Comparison of ENCODE assay signal across 9 cellular contexts in genomic region chr11:267491-267994, GRCh38. TPM values are rescaled to one million over a fixed set of nuclear protein-coding genes. Genes with fewer than 3 reads are reported as not detected.
DNase-seq lines count a peak whose midpoint lies in the region; ATAC-seq, FAIRE-seq and TF ChIP-seq lines count a peak whose summit lies in the region.
"Had no signal": no experiment of that assay in that cellular context is flagged by ENCODE, and none has a peak within 500 bp of the region (broad histone marks: within the 10 kb centered on the region; RNA-seq: fewer than 3 reads in every experiment).

No MANE protein-coding gene starts in this region.

- H4K20me1 ChIP-seq in DND-41 (ENCODE audit: insufficient read depth, low read length) (no peaks in the 10 kb centered on the region), HepG2 (ENCODE audit: insufficient read depth, low read length) (no peaks in the 10 kb centered on the region)

- no peaks in the 10 kb centered on the region for H3K36me3 ChIP-seq in DND-41 (ENCODE audit: insufficient read depth, low read length)
- H3K36me3 ChIP-seq in HepG2 (replicated peaks in 1 of 2; ENCODE audit: control insufficient read depth in 1 of 2, insufficient read depth in 2 of 2, low read length in 2 of 2), result no peaks in the 10 kb centered on the region
- H3K36me3 ChIP-seq in aorta (ENCODE audit: control insufficient read depth in 1 of 2, insufficient read depth in 2 of 2, low read length in 1 of 2), result no peaks in the 10 kb centered on the region

- H3K27me3 Mint-ChIP-seq in activated naive CD4-positive, alpha-beta T cell treated with anti-CD3 and anti-CD28 coated beads for 36 hours (ENCODE audit: low read depth), result no peaks in the 10 kb centered on the region

- CTCF ChIA-PET in activated naive CD4-positive, alpha-beta T cell treated with anti-CD3 and anti-CD28 coated beads for 36 hours (lab: Charles Lee), result interaction anchor here (0.5 to 4.2 kb wide), 8 partner anchors 10 to 478 kb away, joined by 3 to 28 read pairs (median 5); partner anchors contain the start of gene NLRP6
- CTCF ChIA-PET in HepG2 (lab: Yijun Ruan, JAX; ENCODE audit: low intra/inter-chr PET ratio, low total read pairs), result no interaction called here

- peak overlapping the region; percentile 78 for H2AFZ ChIP-seq in DND-41 (ENCODE audit: low read depth, low read length)
- H2AFZ ChIP-seq in HepG2 (ENCODE audit: low read length), result no peak overlapping the region

- ATAC-seq in DND-41 (ENCODE audit: insufficient read depth, low read depth), result peak; percentile 20; the same call in 2 of the 3 replicates
- peak; percentile 19; the same call in 2 of the 3 replicates for ATAC-seq in HepG2
- peak; percentile 27 for ATAC-seq in aorta (ENCODE audit: low FRiP score)
- ATAC-seq in GM18870 (IDR thresholded peaks at IDR 0.05; ENCODE audit: unreplicated experiment), result no peak
- ATAC-seq in HG02840 (IDR thresholded peaks at IDR 0.05; ENCODE audit: low FRiP score, unreplicated experiment), result no peak

- FAIRE-seq in HepG2 (lab: Jason Lieb, UNC), result no peak
- FAIRE-seq: endothelial cell of umbilical vein had no signal

- POLR2A ChIA-PET in HepG2 (lab: Yijun Ruan, JAX), result interaction anchor here (1.1 to 1.8 kb wide), 2 partner anchors 61 to 130 kb away, joined by 3 to 9 read pairs; partner anchors contain the start of genes BET1L and RIC8A

- no peak for TF ChIP-seq RAD21 in HepG2 (CRISPR knock-in tag; IDR thresholded peaks at IDR 0.05)

- H3K9me3 Mint-ChIP-seq in activated naive CD4-positive, alpha-beta T cell treated with anti-CD3 and anti-CD28 coated beads for 36 hours, result no peaks in the 10 kb centered on the region

- H3K4me1 ChIP-seq in DND-41 (ENCODE audit: insufficient read depth, low read length) (peaks cover 37% of the 10 kb centered on the region), HepG2 (ENCODE audit: insufficient read depth, low read length) (peaks cover 44% of the 10 kb centered on the region), aorta (ENCODE audit: control insufficient read depth in 1 of 2, insufficient read depth in 2 of 2, low read length in 2 of 2) (no peaks in the 10 kb centered on the region)

- H3K79me2 ChIP-seq in DND-41 (ENCODE audit: insufficient read depth, low read length), result no peaks in the 10 kb centered on the region
- H3K79me2 ChIP-seq in HepG2 (ENCODE audit: insufficient read depth, low read length), result no peaks in the 10 kb centered on the region

- 37% methylated on average over 14 of the region's 18 CpGs for WGBS in HepG2 (ENCODE audit: low lambda C conversion rate)
- WGBS in aorta, 2 donors, result 54 to 72% methylated on average over 17 to 18 of the region's 18 CpGs

- intact Hi-C loops in activated naive CD4-positive, alpha-beta T cell treated with anti-CD3 and anti-CD28 coated beads for 36 hours (cut with micrococcal nuclease), result loop anchor here (5.0 kb wide), 1 partner anchor 430 kb away; the partner anchor contains the start of genes DEAF1 and TMEM80
- intact Hi-C loops in HepG2 (cut with micrococcal nuclease; ENCODE audit: unreplicated experiment) (no loop called here), aorta (cut with DNase I) (no loop called here)

- no peak for TF ChIP-seq POLR2A in HepG2 (IDR thresholded peaks at IDR 0.05; ENCODE audit: insufficient read depth in 1 of 2, low read depth in 2 of 2, low read length in 2 of 2)

- TF ChIP-seq EP300 in HepG2 (IDR thresholded peaks at IDR 0.05; ENCODE audit: low read depth in 2 of 2, low read length in 2 of 2), result no peak
- no peak for TF ChIP-seq EP300 in HepG2 (CRISPR knock-in tag; IDR thresholded peaks at IDR 0.05; ENCODE audit: borderline replicate concordance)

- H3K4me1 Mint-ChIP-seq in activated naive CD4-positive, alpha-beta T cell treated with anti-CD3 and anti-CD28 coated beads for 36 hours (ENCODE audit: low read depth), result peaks cover 36% of the 10 kb centered on the region

- no peaks in the 10 kb centered on the region for H3K27me3 ChIP-seq in DND-41 (ENCODE audit: insufficient read depth, low read length, poor library complexity)
- H3K27me3 ChIP-seq in HepG2 (ENCODE audit: control insufficient read depth in 1 of 2, insufficient read depth in 2 of 2, low read length in 2 of 2), result peaks cover 0 to 22% of the 10 kb centered on the region in 2 experiments; a peak in 3 of 5 replicates
- H3K27me3 ChIP-seq in aorta (ENCODE audit: control insufficient read depth in 1 of 2, insufficient read depth in 2 of 2, low read length in 1 of 2), result no peaks in the 10 kb centered on the region

- no peaks in the 10 kb centered on the region for H3K36me3 Mint-ChIP-seq in activated naive CD4-positive, alpha-beta T cell treated with anti-CD3 and anti-CD28 coated beads for 36 hours (ENCODE audit: low read depth)

- BruUV-seq in HepG2 (replicated peaks; lab: Mats Ljungman, UMichigan), result no TSS peak

- H3K9ac ChIP-seq in DND-41 (ENCODE audit: low read depth, low read length), result peak overlapping the region; percentile 93
- H3K9ac ChIP-seq in HepG2 (ENCODE audit: insufficient read depth, low read depth, low read length), result no peak overlapping the region

- peak; percentile 50 for DNase-seq in DND-41
- peak; percentile 35 for DNase-seq in NCI-H69 (lab: John Stamatoyannopoulos, UW)
- peak; percentile 78 for DNase-seq in activated naive CD4-positive, alpha-beta T cell treated with anti-CD3 and anti-CD28 coated beads for 36 hours
- no peak for DNase-seq in HepG2 (ENCODE audit: low spot score)
- peak in 1 of 2 donors; percentile 84 for DNase-seq in aorta
- DNase-seq in kidney tubule cell (ENCODE audit: low spot score), result no peak

- H3K4me2 ChIP-seq in DND-41 (ENCODE audit: insufficient read depth, low read length), result peak overlapping the region; percentile 94
- H3K4me2 ChIP-seq in HepG2 (ENCODE audit: low read depth, low read length), result peak overlapping the region; percentile 40

- H3K9me3 ChIP-seq in DND-41 (ENCODE audit: insufficient read depth, low read length, severe bottlenecking) (peaks cover 4% of the 10 kb centered on the region), HepG2 (ENCODE audit: low read length) (peaks cover 5% of the 10 kb centered on the region; the same call in 1 of the 2 replicates), aorta (ENCODE audit: control insufficient read depth, low read length) (no peaks in the 10 kb centered on the region)

- in situ Hi-C loops in HepG2 (cut with HindIII; ENCODE audit: extremely low pct_ligation_motif_present, low pct_unique_long_range_greater_than_20kb), result no loop called here

- H3K27ac ChIP-seq in DND-41 (ENCODE audit: low read length) (peak overlapping the region; percentile 99), HepG2 (ENCODE audit: extremely low read length, insufficient read depth, low read length) (no peak overlapping the region), aorta (ENCODE audit: low read depth in 1 of 2, low read length in 2 of 2) (no peak overlapping the region)

- H3K4me3 Mint-ChIP-seq in activated naive CD4-positive, alpha-beta T cell treated with anti-CD3 and anti-CD28 coated beads for 36 hours, result peak overlapping the region; percentile 89

- H3K27ac Mint-ChIP-seq in activated naive CD4-positive, alpha-beta T cell treated with anti-CD3 and anti-CD28 coated beads for 36 hours, result peak overlapping the region; percentile 99

- TF ChIP-seq CTCF in DND-41 (IDR thresholded peaks at IDR 0.05; ENCODE audit: borderline replicate concordance, extremely low read depth, low read length, poor library complexity, severe bottlenecking), result no peak
- TF ChIP-seq CTCF in HepG2 (CRISPR knock-in tag; IDR thresholded peaks at IDR 0.05), result no peak

- H3K4me3 ChIP-seq in DND-41 (ENCODE audit: low read depth in 1 of 2, low read length in 2 of 2), result peak overlapping the region; percentile 27 to 69; a peak in 3 of 4 replicates
- H3K4me3 ChIP-seq in HepG2 (replicated peaks in 1 of 3; ENCODE audit: insufficient read depth in 1 of 3, low read depth in 2 of 3, low read length in 3 of 3), result no peak overlapping the region
- no peak overlapping the region for H3K4me3 ChIP-seq in aorta (ENCODE audit: low read length in 2 of 2)

RNA-seq across cellular contexts. Expression of gene NLRP6, which starts 10.7 kb away (rescaled TPM):
- 1 to 10 TPM; 1.2 to 1.5 TPM for total RNA-seq in activated naive CD4-positive, alpha-beta T cell treated with anti-CD3 and anti-CD28 coated beads for 36 hours
- not detected in 2 replicates for total RNA-seq in HepG2 (2016; rRNA removed; fragmentation: Illumina TruSeq; extraction: Trizol)
- not detected in 2 replicates for total RNA-seq in HepG2 (2016; cell fraction: cytosol; rRNA removed; fragmentation: Illumina TruSeq; extraction: Trizol; ENCODE audit: low read depth)
- not detected in 2 replicates for total RNA-seq in HepG2 (2016; cell fraction: insoluble cytoplasmic fraction; rRNA removed; fragmentation: Illumina TruSeq; extraction: Trizol)
- total RNA-seq in HepG2 (2016; cell fraction: membrane; rRNA removed; fragmentation: Illumina TruSeq; extraction: Trizol), result not detected in 2 replicates
- total RNA-seq in HepG2 (2016; cell fraction: nucleus; rRNA removed; fragmentation: Illumina TruSeq; extraction: Trizol), result not detected in 2 replicates
- polyA plus RNA-seq in HepG2 (2011; rRNA removed), result not detected in 2 replicates
- not detected in 2 replicates for polyA plus RNA-seq in HepG2 (2011; cell fraction: cytosol; rRNA removed)
- polyA plus RNA-seq in HepG2 (2011; cell fraction: nucleus; rRNA removed), result not detected in 2 replicates
- polyA plus RNA-seq in HepG2 (2012), result not detected in 2 replicates
- not detected in 2 replicates for polyA plus RNA-seq in HepG2 (2016; cell fraction: cytosol; fragmentation: Illumina TruSeq; extraction: Trizol; ENCODE audit: low read depth)
- polyA plus RNA-seq in HepG2 (2016; cell fraction: insoluble cytoplasmic fraction; fragmentation: Illumina TruSeq; extraction: Trizol; ENCODE audit: low read depth), result not detected in 2 replicates
- polyA plus RNA-seq in HepG2 (2016; cell fraction: membrane; fragmentation: Illumina TruSeq; extraction: Trizol; ENCODE audit: low read depth), result not detected in 2 replicates
- polyA plus RNA-seq in HepG2 (2016; cell fraction: nucleus; fragmentation: Illumina TruSeq; extraction: Trizol; ENCODE audit: insufficient read depth, low read depth), result not detected in 2 replicates
- polyA minus RNA-seq in HepG2 (2011; rRNA and poly(A)+ RNA removed; ENCODE audit: low replicate concordance), result not detected in 2 replicates
- polyA minus RNA-seq in HepG2 (2011; cell fraction: cytosol; rRNA and poly(A)+ RNA removed), result not detected in 2 replicates
- polyA minus RNA-seq in HepG2 (2011; cell fraction: nucleus; rRNA and poly(A)+ RNA removed), result not detected in 2 replicates
- under 1 TPM; 0.66 to 0.88 TPM for total RNA-seq in aorta
- 1 to 10 TPM in 1 of 2 donors, not detected in 1; 6.1 TPM for polyA plus RNA-seq in aorta
- total RNA-seq: endothelial cell of umbilical vein had no signal
- polyA plus RNA-seq: endothelial cell of umbilical vein had no signal

RNA-seq across cellular contexts. Expression of gene PGGHG, which starts 21.4 kb away (rescaled TPM):
- 100 to 1,000 TPM in 1 of 2 experiments, 10 to 100 TPM in 1; 99.6 to 101 TPM for total RNA-seq in activated naive CD4-positive, alpha-beta T cell treated with anti-CD3 and anti-CD28 coated beads for 36 hours
- 1.5 and 5.9 TPM in 2 replicates for total RNA-seq in HepG2 (2016; rRNA removed; fragmentation: Illumina TruSeq; extraction: Trizol)
- 0.51 and 0.79 TPM in 2 replicates for total RNA-seq in HepG2 (2016; cell fraction: cytosol; rRNA removed; fragmentation: Illumina TruSeq; extraction: Trizol; ENCODE audit: low read depth)
- 1.7 and 6.0 TPM in 2 replicates for total RNA-seq in HepG2 (2016; cell fraction: insoluble cytoplasmic fraction; rRNA removed; fragmentation: Illumina TruSeq; extraction: Trizol)
- total RNA-seq in HepG2 (2016; cell fraction: membrane; rRNA removed; fragmentation: Illumina TruSeq; extraction: Trizol), result 0.96 and 1.2 TPM in 2 replicates
- total RNA-seq in HepG2 (2016; cell fraction: nucleus; rRNA removed; fragmentation: Illumina TruSeq; extraction: Trizol), result 6.6 and 7.9 TPM in 2 replicates
- polyA plus RNA-seq in HepG2 (2011; rRNA removed), result 14.8 and 17.4 TPM in 2 replicates
- polyA plus RNA-seq in HepG2 (2011; cell fraction: cytosol; rRNA removed), result 2.8 and 4.0 TPM in 2 replicates
- 254 and 355 TPM in 2 replicates for polyA plus RNA-seq in HepG2 (2011; cell fraction: nucleus; rRNA removed)
- 11.4 and 16.7 TPM in 2 replicates for polyA plus RNA-seq in HepG2 (2012)
- 0.29 and 0.37 TPM in 2 replicates for polyA plus RNA-seq in HepG2 (2016; cell fraction: cytosol; fragmentation: Illumina TruSeq; extraction: Trizol; ENCODE audit: low read depth)
- polyA plus RNA-seq in HepG2 (2016; cell fraction: insoluble cytoplasmic fraction; fragmentation: Illumina TruSeq; extraction: Trizol; ENCODE audit: low read depth), result 1.6 and 2.4 TPM in 2 replicates
- polyA plus RNA-seq in HepG2 (2016; cell fraction: membrane; fragmentation: Illumina TruSeq; extraction: Trizol; ENCODE audit: low read depth), result 0.88 and 1.1 TPM in 2 replicates
- polyA plus RNA-seq in HepG2 (2016; cell fraction: nucleus; fragmentation: Illumina TruSeq; extraction: Trizol; ENCODE audit: insufficient read depth, low read depth), result 30.4 and 30.9 TPM in 2 replicates
- polyA minus RNA-seq in HepG2 (2011; rRNA and poly(A)+ RNA removed; ENCODE audit: low replicate concordance), result 2.9 and 7.7 TPM in 2 replicates
- 1.9 and 2.7 TPM in 2 replicates for polyA minus RNA-seq in HepG2 (2011; cell fraction: cytosol; rRNA and poly(A)+ RNA removed)
- polyA minus RNA-seq in HepG2 (2011; cell fraction: nucleus; rRNA and poly(A)+ RNA removed), result 13.7 and 13.8 TPM in 2 replicates
- total RNA-seq in aorta, result 10 to 100 TPM; 42.1 to 61.6 TPM
- 100 to 1,000 TPM in 1 of 2 donors, 10 to 100 TPM in 1; 23.9 to 197 TPM for polyA plus RNA-seq in aorta

RNA-seq across cellular contexts. Expression of gene PSMD13, which starts 30.8 kb away (rescaled TPM):
- total RNA-seq in activated naive CD4-positive, alpha-beta T cell treated with anti-CD3 and anti-CD28 coated beads for 36 hours, result 100 to 1,000 TPM; 206 to 210 TPM
- 117 and 172 TPM in 2 replicates for total RNA-seq in HepG2 (2016; rRNA removed; fragmentation: Illumina TruSeq; extraction: Trizol)
- 23.5 and 27.8 TPM in 2 replicates for total RNA-seq in HepG2 (2016; cell fraction: cytosol; rRNA removed; fragmentation: Illumina TruSeq; extraction: Trizol; ENCODE audit: low read depth)
- 119 and 174 TPM in 2 replicates for total RNA-seq in HepG2 (2016; cell fraction: insoluble cytoplasmic fraction; rRNA removed; fragmentation: Illumina TruSeq; extraction: Trizol)
- 34.7 and 39.6 TPM in 2 replicates for total RNA-seq in HepG2 (2016; cell fraction: membrane; rRNA removed; fragmentation: Illumina TruSeq; extraction: Trizol)
- 57.8 and 58.4 TPM in 2 replicates for total RNA-seq in HepG2 (2016; cell fraction: nucleus; rRNA removed; fragmentation: Illumina TruSeq; extraction: Trizol)
- 78.5 and 83.0 TPM in 2 replicates for polyA plus RNA-seq in HepG2 (2011; rRNA removed)
- 85.7 and 91.7 TPM in 2 replicates for polyA plus RNA-seq in HepG2 (2011; cell fraction: cytosol; rRNA removed)
- polyA plus RNA-seq in HepG2 (2011; cell fraction: nucleus; rRNA removed), result 55.6 and 67.0 TPM in 2 replicates
- polyA plus RNA-seq in HepG2 (2012), result 61.4 and 66.9 TPM in 2 replicates
- 17.8 and 18.9 TPM in 2 replicates for polyA plus RNA-seq in HepG2 (2016; cell fraction: cytosol; fragmentation: Illumina TruSeq; extraction: Trizol; ENCODE audit: low read depth)
- 134 and 147 TPM in 2 replicates for polyA plus RNA-seq in HepG2 (2016; cell fraction: insoluble cytoplasmic fraction; fragmentation: Illumina TruSeq; extraction: Trizol; ENCODE audit: low read depth)
- 24.1 and 26.8 TPM in 2 replicates for polyA plus RNA-seq in HepG2 (2016; cell fraction: membrane; fragmentation: Illumina TruSeq; extraction: Trizol; ENCODE audit: low read depth)
- 102 and 107 TPM in 2 replicates for polyA plus RNA-seq in HepG2 (2016; cell fraction: nucleus; fragmentation: Illumina TruSeq; extraction: Trizol; ENCODE audit: insufficient read depth, low read depth)
- polyA minus RNA-seq in HepG2 (2011; rRNA and poly(A)+ RNA removed; ENCODE audit: low replicate concordance), result 52.2 and 63.9 TPM in 2 replicates
- polyA minus RNA-seq in HepG2 (2011; cell fraction: cytosol; rRNA and poly(A)+ RNA removed), result 23.7 and 24.1 TPM in 2 replicates
- polyA minus RNA-seq in HepG2 (2011; cell fraction: nucleus; rRNA and poly(A)+ RNA removed), result 29.9 and 34.1 TPM in 2 replicates
- total RNA-seq in aorta, result 10 to 100 TPM; 75.4 to 80.9 TPM
- 100 to 1,000 TPM in 1 of 2 donors, 10 to 100 TPM in 1; 70.9 to 123 TPM for polyA plus RNA-seq in aorta

RNA-seq across cellular contexts. Expression of gene SIRT3, which starts 31.4 kb away (rescaled TPM):
- 10 to 100 TPM; 16.1 to 20.1 TPM for total RNA-seq in activated naive CD4-positive, alpha-beta T cell treated with anti-CD3 and anti-CD28 coated beads for 36 hours
- total RNA-seq in HepG2 (2016; rRNA removed; fragmentation: Illumina TruSeq; extraction: Trizol) (12.9 and 15.1 TPM in 2 replicates), aorta (10 to 100 TPM in 1 of 2 donors, 1 to 10 TPM in 1; 8.6 to 17.6 TPM)
- total RNA-seq in HepG2 (2016; cell fraction: cytosol; rRNA removed; fragmentation: Illumina TruSeq; extraction: Trizol; ENCODE audit: low read depth), result 4.3 and 4.7 TPM in 2 replicates
- 12.6 and 15.2 TPM in 2 replicates for total RNA-seq in HepG2 (2016; cell fraction: insoluble cytoplasmic fraction; rRNA removed; fragmentation: Illumina TruSeq; extraction: Trizol)
- 7.0 and 8.3 TPM in 2 replicates for total RNA-seq in HepG2 (2016; cell fraction: membrane; rRNA removed; fragmentation: Illumina TruSeq; extraction: Trizol)
- 11.1 and 12.1 TPM in 2 replicates for total RNA-seq in HepG2 (2016; cell fraction: nucleus; rRNA removed; fragmentation: Illumina TruSeq; extraction: Trizol)
- polyA plus RNA-seq in HepG2 (2011; rRNA removed) (18.2 and 19.0 TPM in 2 replicates), aorta (10 to 100 TPM; 14.8 to 24.8 TPM)
- polyA plus RNA-seq in HepG2 (2011; cell fraction: cytosol; rRNA removed), result 16.5 and 17.1 TPM in 2 replicates
- 39.8 and 57.2 TPM in 2 replicates for polyA plus RNA-seq in HepG2 (2011; cell fraction: nucleus; rRNA removed)
- 16.8 and 22.4 TPM in 2 replicates for polyA plus RNA-seq in HepG2 (2012)
- polyA plus RNA-seq in HepG2 (2016; cell fraction: cytosol; fragmentation: Illumina TruSeq; extraction: Trizol; ENCODE audit: low read depth), result 3.1 TPM in 2 replicates
- polyA plus RNA-seq in HepG2 (2016; cell fraction: insoluble cytoplasmic fraction; fragmentation: Illumina TruSeq; extraction: Trizol; ENCODE audit: low read depth), result 15.2 and 18.2 TPM in 2 replicates
- polyA plus RNA-seq in HepG2 (2016; cell fraction: membrane; fragmentation: Illumina TruSeq; extraction: Trizol; ENCODE audit: low read depth), result 6.2 and 6.5 TPM in 2 replicates
- polyA plus RNA-seq in HepG2 (2016; cell fraction: nucleus; fragmentation: Illumina TruSeq; extraction: Trizol; ENCODE audit: insufficient read depth, low read depth), result 43.9 and 44.8 TPM in 2 replicates
- polyA minus RNA-seq in HepG2 (2011; rRNA and poly(A)+ RNA removed; ENCODE audit: low replicate concordance), result 12.3 and 25.8 TPM in 2 replicates
- 6.1 and 7.0 TPM in 2 replicates for polyA minus RNA-seq in HepG2 (2011; cell fraction: cytosol; rRNA and poly(A)+ RNA removed)
- polyA minus RNA-seq in HepG2 (2011; cell fraction: nucleus; rRNA and poly(A)+ RNA removed), result 15.4 and 20.0 TPM in 2 replicates

RNA-seq across cellular contexts. Expression of gene IFITM5, which starts 31.8 kb away (rescaled TPM):
- total RNA-seq in activated naive CD4-positive, alpha-beta T cell treated with anti-CD3 and anti-CD28 coated beads for 36 hours, result not detected
- not detected in 2 replicates for total RNA-seq in HepG2 (2016; rRNA removed; fragmentation: Illumina TruSeq; extraction: Trizol)
- total RNA-seq in HepG2 (2016; cell fraction: cytosol; rRNA removed; fragmentation: Illumina TruSeq; extraction: Trizol; ENCODE audit: low read depth), result not detected in 2 replicates
- not detected in 2 replicates for total RNA-seq in HepG2 (2016; cell fraction: insoluble cytoplasmic fraction; rRNA removed; fragmentation: Illumina TruSeq; extraction: Trizol)
- not detected in 2 replicates for total RNA-seq in HepG2 (2016; cell fraction: membrane; rRNA removed; fragmentation: Illumina TruSeq; extraction: Trizol)
- total RNA-seq in HepG2 (2016; cell fraction: nucleus; rRNA removed; fragmentation: Illumina TruSeq; extraction: Trizol), result not detected in 2 replicates
- polyA plus RNA-seq in HepG2 (2011; rRNA removed), result not detected in 2 replicates
- polyA plus RNA-seq in HepG2 (2011; cell fraction: cytosol; rRNA removed), result not detected in 2 replicates
- not detected in 2 replicates for polyA plus RNA-seq in HepG2 (2011; cell fraction: nucleus; rRNA removed)
- not detected in 2 replicates for polyA plus RNA-seq in HepG2 (2012)
- not detected in 2 replicates for polyA plus RNA-seq in HepG2 (2016; cell fraction: cytosol; fragmentation: Illumina TruSeq; extraction: Trizol; ENCODE audit: low read depth)
- polyA plus RNA-seq in HepG2 (2016; cell fraction: insoluble cytoplasmic fraction; fragmentation: Illumina TruSeq; extraction: Trizol; ENCODE audit: low read depth), result not detected in 2 replicates
- not detected in 2 replicates for polyA plus RNA-seq in HepG2 (2016; cell fraction: membrane; fragmentation: Illumina TruSeq; extraction: Trizol; ENCODE audit: low read depth)
- not detected in 2 replicates for polyA plus RNA-seq in HepG2 (2016; cell fraction: nucleus; fragmentation: Illumina TruSeq; extraction: Trizol; ENCODE audit: insufficient read depth, low read depth)
- not detected in 2 replicates for polyA minus RNA-seq in HepG2 (2011; rRNA and poly(A)+ RNA removed; ENCODE audit: low replicate concordance)
- polyA minus RNA-seq in HepG2 (2011; cell fraction: cytosol; rRNA and poly(A)+ RNA removed), result not detected in 2 replicates
- polyA minus RNA-seq in HepG2 (2011; cell fraction: nucleus; rRNA and poly(A)+ RNA removed), result not detected in 2 replicates
- not detected for total RNA-seq in aorta
- not detected for polyA plus RNA-seq in aorta
- total RNA-seq: endothelial cell of umbilical vein had no signal
- polyA plus RNA-seq: endothelial cell of umbilical vein had no signal

Comparison
In these comparisons a context has a peak if more than half of its experiments do, and no peak if none do; other contexts are left out.
1. ATAC-seq: peak in DND-41 (single experiment), HepG2 (single experiment) and aorta (single experiment); none in GM18870 (single experiment) and HG02840 (single experiment).
2. DNase-seq: peak in DND-41 (single experiment), NCI-H69 (single experiment) and activated naive CD4-positive, alpha-beta T cell treated with anti-CD3 and anti-CD28 coated beads for 36 hours (single experiment); none in HepG2 (single experiment) and kidney tubule cell (single experiment).
3. H3K4me3 ChIP-seq: peak in DND-41 (2 of 2); none in HepG2 (0 of 3) and aorta (0 of 2).